ENCODE assay signal across 10 cellular contexts in genomic region chr13:94462670-94463069, GRCh38. TPM values are rescaled to one million over a fixed set of nuclear protein-coding genes. Genes with fewer than 3 reads are reported as not detected.
"Had no signal": no experiment of that assay in that cellular context is flagged by ENCODE, and none has a peak within 500 bp of the region (broad histone marks: within the 10 kb centered on the region; RNA-seq: fewer than 3 reads in every experiment).

No MANE protein-coding gene starts in this region.

- DNase-seq: H9, HCEC 1CT, Karpas-422, KBM-7 had no signal

- H3K9ac ChIP-seq: KMS-11 had no signal

- H3K27ac ChIP-seq: KMS-11 had no signal

- FAIRE-seq: H1, H54, HTR-8/SVneo had no signal

- H2AFZ ChIP-seq: GM23338 had no signal

- H3K4me2 ChIP-seq: GM23338, KMS-11 had no signal

- H3K4me3 ChIP-seq: GM23338 had no signal

- ATAC-seq: GM23338 had no signal

RNA-seq across cellular contexts. Expression of gene DCT, which starts 16.8 kb away (rescaled TPM):
- total RNA-seq: H1, H9, HT-29 had no signal
- polyA plus RNA-seq: GM23338 had no signal
